Comparison of ENCODE assay signal across 20 cellular contexts in genomic region chr14:91341331-91342242, GRCh38.
DNase-seq lines count a peak whose midpoint lies in the region; ATAC-seq and TF ChIP-seq lines count a peak whose summit lies in the region.
"Had no signal": no experiment of that assay in that cellular context is flagged by ENCODE, and none has a peak within 500 bp of the region (broad histone marks: within the 10 kb centered on the region; RNA-seq: fewer than 3 reads in every experiment).

No MANE protein-coding gene starts in this region.

- H3K27ac Mint-ChIP-seq in brain: peak overlapping the region; percentile 40 to 85 (median 75)

- no peak for TF ChIP-seq CTCF in brain (conservative IDR thresholded peaks at IDR 0.05)
- TF ChIP-seq CTCF in neural cell (IDR thresholded peaks at IDR 0.05; ENCODE audit: poor library complexity, severe bottlenecking): no peak
- TF ChIP-seq CTCF in stomach (IDR thresholded peaks at IDR 0.05): no peak
- no peak for TF ChIP-seq CTCF in ascending aorta (IDR thresholded peaks at IDR 0.05)

- no peaks in the 10 kb centered on the region for H3K79me2 ChIP-seq in neural cell (replicated peaks; ENCODE audit: insufficient read depth, low read length)

- ATAC-seq in GM21360 (IDR thresholded peaks at IDR 0.05; ENCODE audit: unreplicated experiment): no peak
- ATAC-seq: activated T-cell treated with anti-CD3 and anti-CD28 coated beads, Interleukin-2, amount 50 U/mL, for 4 hours had no signal

- no peaks in the 10 kb centered on the region for H3K36me3 ChIP-seq in neural cell (ENCODE audit: insufficient read depth, low read length)
- peaks cover 9 to 59% (median 48%) of the 10 kb centered on the region in 4 donors for H3K36me3 ChIP-seq in stomach
- H3K36me3 ChIP-seq in ascending aorta: no peaks in the 10 kb centered on the region
- H3K36me3 ChIP-seq: adrenal gland had no signal

- H3F3A ChIP-seq in neural cell (ENCODE audit: insufficient read depth, low read length, poor library complexity, severe bottlenecking): no peaks in the 10 kb centered on the region

- no peak for TF ChIP-seq POLR2A in stomach (IDR thresholded peaks at IDR 0.05)

- H3K4me1 ChIP-seq in stomach: peaks cover 0 to 7% (median 3%) of the 10 kb centered on the region in 4 donors
- H3K4me1 ChIP-seq in ascending aorta: no peaks in the 10 kb centered on the region
- H3K4me1 ChIP-seq: adrenal gland had no signal

- POLR2A ChIA-PET in HEK293T (lab: Yijun Ruan, JAX): no interaction called here

- intact Hi-C loops in stomach (cut with DNase I; ENCODE audit: low total_unique reads): no loop called here
- intact Hi-C loops in ascending aorta (cut with DNase I): no loop called here

- no peaks in the 10 kb centered on the region for H4K20me1 ChIP-seq in neural cell (ENCODE audit: insufficient read depth)

- H3K27me3 Mint-ChIP-seq in brain: no peaks in the 10 kb centered on the region
- H3K27me3 Mint-ChIP-seq: central memory CD8-positive, alpha-beta T cell had no signal

- no peak overlapping the region for H3K4me3 Mint-ChIP-seq in brain
- H3K4me3 Mint-ChIP-seq: activated T-cell treated with anti-CD3 and anti-CD28 coated beads, Interleukin-2, amount 50 U/mL, for 4 hours; central memory CD8-positive, alpha-beta T cell had no signal

- H3K27ac ChIP-seq in neural cell (ENCODE audit: low read length) (peak overlapping the region; percentile 89), stomach (no peak overlapping the region), ascending aorta (no peak overlapping the region)
- H3K27ac ChIP-seq: adrenal gland, C4-2B, skin epidermis, VCaP had no signal

- WGBS in stomach, 5 donors: 73 to 96% (median 87%) methylated on average over 9 of the region's 9 CpGs

- H2AFZ ChIP-seq in neural cell (ENCODE audit: low read depth, low read length): no peak overlapping the region

- peak; percentile 12 for DNase-seq in NOMO-1 treated with DMSO at 0.1 percent for 48 hours (lab: John Stamatoyannopoulos, UW; ENCODE audit: unreplicated experiment)
- no peak for DNase-seq in NOMO-1 treated with dmso at 0.1 percent for 144 hours (lab: John Stamatoyannopoulos, UW; ENCODE audit: unreplicated experiment)
- DNase-seq in HEK293T (ENCODE audit: extremely low spot score): no peak
- no peak for DNase-seq in stomach
- DNase-seq in ascending aorta (ENCODE audit: low spot score in 2 of 2): no peak
- DNase-seq: activated CD4-positive, alpha-beta T cell treated with anti-CD3 and anti-CD28 coated beads, Interleukin-2, amount 50 U/mL, for 4 hours; activated T-cell treated with anti-CD3 and anti-CD28 coated beads, Interleukin-2, amount 50 U/mL, for 4 hours; adrenal gland; MM.1S; NCI-H1930; Right ventricle myocardium superior; stimulated activated CD4-positive, alpha-beta T cell treated with anti-CD3 and anti-CD28 coated beads, Interleukin-4, amount 100 ng/mL, for 4 hours; T-helper 1 cell had no signal

- TF ChIP-seq EP300 in neural cell (conservative IDR thresholded peaks at IDR 0.05; ENCODE audit: poor library complexity, severe bottlenecking) (peak; percentile 79), stomach (IDR thresholded peaks at IDR 0.05) (no peak)

- H3K27me3 ChIP-seq in neural cell (ENCODE audit: insufficient read depth, low read depth, low read length) (no peaks in the 10 kb centered on the region), stomach (no peaks in the 10 kb centered on the region), ascending aorta (no peaks in the 10 kb centered on the region)
- H3K27me3 ChIP-seq: adrenal gland had no signal

- H3K36me3 Mint-ChIP-seq in brain: peaks cover 15% of the 10 kb centered on the region

- H3K4me3 ChIP-seq in neural cell (ENCODE audit: low read length): peak overlapping the region; percentile 40
- H3K4me3 ChIP-seq in stomach: no peak overlapping the region
- no peak overlapping the region for H3K4me3 ChIP-seq in ascending aorta
- H3K4me3 ChIP-seq: adrenal gland, skin epidermis had no signal

- CTCF ChIA-PET in HEK293T (lab: Yijun Ruan, JAX): interaction anchor here (0.8 to 1.3 kb wide), 2 partner anchors 17 to 18 kb away, joined by 3 to 6 read pairs; no protein-coding TSS in a partner anchor

- peak overlapping the region; percentile 16 for H3K4me2 ChIP-seq in neural cell (ENCODE audit: low read length)

- no peak for TF ChIP-seq RAD21 in neural cell (conservative IDR thresholded peaks at IDR 0.05)

- peak overlapping the region; percentile 66 for H3K9ac ChIP-seq in neural cell (ENCODE audit: low read length)

- peaks cover 0 to 2% (median 0%) of the 10 kb centered on the region in 5 experiments for H3K9me3 Mint-ChIP-seq in brain
- H3K9me3 Mint-ChIP-seq: activated T-cell treated with anti-CD3 and anti-CD28 coated beads, Interleukin-2, amount 50 U/mL, for 4 hours; central memory CD8-positive, alpha-beta T cell had no signal

- no peaks in the 10 kb centered on the region for H3K9me2 ChIP-seq in neural cell (ENCODE audit: insufficient read depth, low read length)

- peaks cover 22% of the 10 kb centered on the region for H3K4me1 Mint-ChIP-seq in brain

- H3K9me3 ChIP-seq in neural cell (ENCODE audit: low read length): no peaks in the 10 kb centered on the region
- H3K9me3 ChIP-seq in stomach: no peaks in the 10 kb centered on the region
- no peaks in the 10 kb centered on the region for H3K9me3 ChIP-seq in ascending aorta
- H3K9me3 ChIP-seq: adrenal gland had no signal

TF ChIP-seq in HEK293T, 16 proteins besides CTCF, POLR2A, EP300 and RAD21:
- no peak for TF ChIP-seq ZNF384 (IDR thresholded peaks at IDR 0.05)
- TF ChIP-seq PKNOX1 (IDR thresholded peaks at IDR 0.05): peak; percentile 64

TF ChIP-seq in neural cell, 6 proteins besides CTCF, POLR2A, EP300 and RAD21:
- TF ChIP-seq POLR2AphosphoS5 (IDR thresholded peaks at IDR 0.05) (peak; percentile 52), TAF1 (IDR thresholded peaks at IDR 0.05; ENCODE audit: low read depth) (no peak)
